9 cellular contexts compared by ENCODE assay signal in the genomic region with DNA sequence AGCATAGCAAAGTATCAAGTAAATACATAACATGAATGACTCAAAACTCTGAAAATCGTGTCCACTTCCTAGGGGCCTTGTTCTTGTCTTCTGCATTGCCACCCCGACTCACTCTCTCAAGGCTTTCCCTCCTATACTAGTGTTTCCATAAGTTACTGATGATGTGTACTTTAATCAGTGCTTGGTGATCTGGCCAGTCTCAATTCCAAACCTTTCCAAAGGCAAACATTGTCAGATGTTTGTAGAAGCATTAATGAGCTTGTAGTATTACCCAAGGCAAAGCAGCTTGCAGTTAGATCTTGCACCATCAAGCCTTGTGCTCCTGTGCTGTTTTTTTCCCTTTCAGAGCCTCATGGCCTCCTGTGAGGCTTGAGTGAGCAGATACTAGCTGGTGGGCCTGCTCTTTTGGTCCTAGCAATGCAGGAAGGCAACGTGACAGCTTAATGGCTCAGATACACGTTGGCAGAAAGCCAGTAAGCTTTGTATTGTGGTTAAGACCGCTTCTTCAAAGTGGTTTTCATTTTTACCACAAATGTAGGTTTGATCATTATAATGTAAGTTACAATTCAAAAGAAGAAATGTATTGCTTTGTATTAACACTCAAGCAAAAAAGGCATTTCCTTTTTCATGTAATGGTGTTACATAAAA. TPM values are rescaled to one million over a fixed set of nuclear protein-coding genes. Genes with fewer than 3 reads are reported as not detected.
DNase-seq lines count a peak whose midpoint lies in the region; ATAC-seq, FAIRE-seq and TF ChIP-seq lines count a peak whose summit lies in the region.
"Had no signal": no experiment of that assay in that cellular context is flagged by ENCODE, and none has a peak within 500 bp of the region (broad histone marks: within the 10 kb centered on the region; RNA-seq: fewer than 3 reads in every experiment).

No MANE protein-coding gene starts in this region.

- H3K4me1 ChIP-seq in adipocyte (ENCODE audit: control insufficient read depth, insufficient read depth, low read length) (peaks cover 48% of the 10 kb centered on the region), lung (ENCODE audit: control insufficient read depth in 2 of 2, insufficient read depth in 2 of 2, low read length in 2 of 2) (peaks cover 2 to 25% of the 10 kb centered on the region in 2 donors)

- no peak for FAIRE-seq in H54 (lab: Jason Lieb, UNC)

- DNase-seq in GM03348 (ENCODE audit: low spot score), result peak; percentile 12
- peak; percentile 88 for DNase-seq in HuH-7 (ENCODE audit: low spot score)
- peak; percentile 72 for DNase-seq in RPMI8226
- DNase-seq in adipocyte (ENCODE audit: low read depth), result peak; percentile 73
- peak; percentile 31 for DNase-seq in lung (ENCODE audit: low spot score)
- no peak for DNase-seq in NCI-H446 treated with DMSO at 0.1 percent for 48 hours (lab: John Stamatoyannopoulos, UW)
- DNase-seq in H54 (ENCODE audit: insufficient read length, low spot score), result no peak

- H3K9ac ChIP-seq in adipocyte (ENCODE audit: low read length), result no peak overlapping the region

- 27 to 31% methylated on average over 5 of the region's 5 CpGs for WGBS in lung, 2 donors

- peak overlapping the region in 1 of 2 donors; percentile 45 for H3K27ac ChIP-seq in lung (ENCODE audit: low read depth in 1 of 2, low read length in 1 of 2)
- H3K27ac ChIP-seq: adrenal gland had no signal

- H3K9me3 ChIP-seq in adipocyte (ENCODE audit: control insufficient read depth, low read length), result no peaks in the 10 kb centered on the region
- peaks cover 0 to 1% of the 10 kb centered on the region in 2 donors for H3K9me3 ChIP-seq in lung (ENCODE audit: control insufficient read depth in 2 of 2, insufficient read depth in 1 of 2, low read length in 1 of 2)
- H3K9me3 ChIP-seq: adrenal gland had no signal

- no peak for TF ChIP-seq POLR2A in H54 (IDR thresholded peaks at IDR 0.05; ENCODE audit: low read depth, low read length)

- no peaks in the 10 kb centered on the region for H3K27me3 ChIP-seq in adipocyte (replicated peaks; ENCODE audit: control insufficient read depth, insufficient read depth, low read length)
- no peaks in the 10 kb centered on the region for H3K27me3 ChIP-seq in lung (ENCODE audit: control insufficient read depth, insufficient read depth)
- H3K27me3 ChIP-seq: adrenal gland had no signal

- H3K4me3 ChIP-seq in adipocyte (ENCODE audit: low read length) (no peak overlapping the region), lung (no peak overlapping the region)
- H3K4me3 ChIP-seq: adrenal gland had no signal

- ATAC-seq in GM21526 (IDR thresholded peaks at IDR 0.05; ENCODE audit: low FRiP score, unreplicated experiment) (peak; percentile 92), lung (ENCODE audit: insufficient read depth, low FRiP score) (peak; percentile 51)

- no peak for TF ChIP-seq CTCF in lung (IDR thresholded peaks at IDR 0.05; ENCODE audit: control extremely low read depth, extremely low read depth)

- H3K36me3 ChIP-seq in adipocyte (ENCODE audit: control insufficient read depth, insufficient read depth, low read length, severe bottlenecking) (no peaks in the 10 kb centered on the region), lung (ENCODE audit: control insufficient read depth in 2 of 2, insufficient read depth in 2 of 2, low read length in 2 of 2) (no peaks in the 10 kb centered on the region)
- H3K36me3 ChIP-seq: adrenal gland had no signal

RNA-seq across cellular contexts. Expression of a gene that starts 51.8 kb away (rescaled TPM):
- total RNA-seq in lung, result 100 to 1,000 TPM in 1 of 2 donors, 10 to 100 TPM in 1; 78.4 to 130 TPM
- polyA plus RNA-seq in lung, result 10 to 100 TPM; 39.1 to 39.5 TPM

Comparison
In these comparisons a context has a peak if more than half of its experiments do, and no peak if none do; other contexts are left out.
1. DNase-seq: peak in GM03348 (single experiment), HuH-7 (single experiment), RPMI8226 (single experiment), adipocyte (single experiment) and lung (single experiment); none in NCI-H446 treated with DMSO at 0.1 percent for 48 hours (single experiment) and H54 (single experiment).